17 cellular contexts compared by ENCODE assay signal in genomic region chr3:52795298-52795900, GRCh38. TPM values are rescaled to one million over a fixed set of nuclear protein-coding genes. Genes with fewer than 3 reads are reported as not detected.
DNase-seq lines count a peak whose midpoint lies in the region; ATAC-seq and TF ChIP-seq lines count a peak whose summit lies in the region.
"Had no signal": no experiment of that assay in that cellular context is flagged by ENCODE, and none has a peak within 500 bp of the region (broad histone marks: within the 10 kb centered on the region; RNA-seq: fewer than 3 reads in every experiment).

No MANE protein-coding gene starts in this region.

- intact Hi-C loops in left colon (cut with DNase I, micrococcal nuclease), result no loop called here
- intact Hi-C loops in right lobe of liver (cut with DNase I), result no loop called here
- intact Hi-C loops in tibial artery (cut with DNase I; ENCODE audit: low total_unique reads), result no loop called here

- no peaks in the 10 kb centered on the region for H3K9me3 ChIP-seq in BLaER1 treated with 17β-estradiol and CSF1 and Interleukin-3, amounts not matched to agents 10 nM and 100 nM (replicated peaks in 1 of 11)
- H3K9me3 ChIP-seq in right lobe of liver (no peaks in the 10 kb centered on the region), tibial artery (no peaks in the 10 kb centered on the region)

- WGBS in right lobe of liver (ENCODE audit: insufficient coverage, low coverage, low lambda C conversion rate, missing lambda C conversion rate), result 6% methylated on average over 3 of the region's 9 CpGs

- H3K27ac ChIP-seq in BLaER1 treated with 17β-estradiol and CSF1 and Interleukin-3, amounts not matched to agents 10 nM and 100 nM, result peak overlapping the region in 9 of 11 experiments; percentile 66 to 89 (median 78); a peak in 19 of 22 replicates
- H3K27ac ChIP-seq in right lobe of liver (peak overlapping the region; percentile 75 to 90 (median 89)), tibial artery (peak overlapping the region; percentile 83 to 88)
- H3K27ac ChIP-seq: HL-60 had no signal

- ATAC-seq in left colon, result peak; percentile 25
- peak; percentile 29 to 64 (median 58) for ATAC-seq in right lobe of liver
- ATAC-seq in GM18502 (IDR thresholded peaks at IDR 0.05; ENCODE audit: poor library complexity, unreplicated experiment), result no peak
- ATAC-seq: CD8-positive, alpha-beta T cell had no signal

- peak; percentile 54 for TF ChIP-seq POLR2A in right lobe of liver (IDR thresholded peaks at IDR 0.05)

- DNase-seq in left colon, result no peak
- DNase-seq in right lobe of liver, result peak; percentile 66 to 87 (median 85)
- no peak for DNase-seq in tibial artery
- no peak for DNase-seq in D341Med (ENCODE audit: low spot score)
- no peak for DNase-seq in NK-92 treated with Interleukin-12 subunit alpha and Interleukin-12 subunit beta, amount 100 ng/mL, for 24 hours (lab: John Stamatoyannopoulos, UW)
- DNase-seq: CD8-positive, alpha-beta T cell; COR-L47; DND-41; GDM1; HCEC 1CT; HFFc6 had no signal

- H3K36me3 ChIP-seq in BLaER1 treated with 17β-estradiol and CSF1 and Interleukin-3, amounts not matched to agents 10 nM and 100 nM, result no peaks in the 10 kb centered on the region
- H3K36me3 ChIP-seq in right lobe of liver, result peaks cover 0 to 56% (median 24%) of the 10 kb centered on the region in 4 donors
- peaks cover 0 to 6% (median under 1%) of the 10 kb centered on the region in 3 donors for H3K36me3 ChIP-seq in tibial artery

- H4K20me1 ChIP-seq in BLaER1 treated with 17β-estradiol and CSF1 and Interleukin-3, amounts not matched to agents 10 nM and 100 nM, result no peaks in the 10 kb centered on the region

- no peak overlapping the region for H3K4me3 ChIP-seq in BLaER1 treated with 17β-estradiol and CSF1 and Interleukin-3, amounts not matched to agents 10 nM and 100 nM
- H3K4me3 ChIP-seq in right lobe of liver (peak overlapping the region; percentile 48 to 75 (median 70)), tibial artery (peak overlapping the region; percentile 27 to 35)

- peak overlapping the region; percentile 8 to 98 (median 85); a peak in 20 of 22 replicates for H3K4me2 ChIP-seq in BLaER1 treated with 17β-estradiol and CSF1 and Interleukin-3, amounts not matched to agents 10 nM and 100 nM

- TF ChIP-seq CTCF in right lobe of liver (IDR thresholded peaks at IDR 0.05) (no peak), tibial artery (IDR thresholded peaks at IDR 0.05) (no peak)

- peak overlapping the region in 7 of 11 experiments; percentile 4 to 79 (median 69); a peak in 10 of 22 replicates for H3K9ac ChIP-seq in BLaER1 treated with 17β-estradiol and CSF1 and Interleukin-3, amounts not matched to agents 10 nM and 100 nM

- H3K27me3 ChIP-seq in BLaER1 treated with 17β-estradiol and CSF1 and Interleukin-3, amounts not matched to agents 10 nM and 100 nM, result peaks cover 0 to 4% (median 0%) of the 10 kb centered on the region in 11 experiments; a peak in 2 of 22 replicates
- H3K27me3 ChIP-seq in right lobe of liver, result no peaks in the 10 kb centered on the region
- no peaks in the 10 kb centered on the region for H3K27me3 ChIP-seq in tibial artery

- peaks cover 30 to 100% (median 81%) of the 10 kb centered on the region in 10 experiments for H3K4me1 ChIP-seq in BLaER1 treated with 17β-estradiol and CSF1 and Interleukin-3, amounts not matched to agents 10 nM and 100 nM
- H3K4me1 ChIP-seq in right lobe of liver (peaks cover 2 to 81% (median 40%) of the 10 kb centered on the region in 4 donors), tibial artery (peaks cover 0 to 61% (median 38%) of the 10 kb centered on the region in 4 donors)

RNA-seq across cellular contexts. Expression of gene ITIH3, which starts 0.8 kb away (rescaled TPM):
- total RNA-seq in left colon, result under 1 TPM; 0.34 to 0.46 TPM
- 1,000 to 10,000 TPM in 3 of 6 experiments, 100 to 1,000 TPM in 3; 742 to 1,822 (median 982) TPM for total RNA-seq in right lobe of liver
- total RNA-seq: B cell; CD8-positive, alpha-beta T cell; H4 had no signal

RNA-seq across cellular contexts. Expression of gene ITIH1, which starts 18.0 kb away (rescaled TPM):
- not detected for total RNA-seq in left colon
- total RNA-seq in right lobe of liver, result 1,000 to 10,000 TPM in 4 of 6 experiments, 100 to 1,000 TPM in 2; 376 to 1,846 (median 1,201) TPM
- total RNA-seq: A172; B cell; CD8-positive, alpha-beta T cell; H4; HFFc6 had no signal

RNA-seq across cellular contexts. Expression of gene NEK4, which starts 24.7 kb away (rescaled TPM):
- 10 to 100 TPM; 20.9 to 25.1 TPM for total RNA-seq in left colon
- 10 to 100 TPM in 5 of 6 experiments, 1 to 10 TPM in 1; 7.3 to 18.9 (median 14.8) TPM for total RNA-seq in right lobe of liver

RNA-seq across cellular contexts. Expression of gene ITIH4, which starts 35.1 kb away (rescaled TPM):
- total RNA-seq in left colon (1 to 10 TPM; 2.7 to 5.5 TPM), right lobe of liver (1,000 to 10,000 TPM; 1,573 to 4,137 (median 3,531) TPM)

RNA-seq across cellular contexts. Expression of gene MUSTN1, which starts 39.4 kb away (rescaled TPM):
- total RNA-seq in left colon, result 1 to 10 TPM in 1 of 2 donors, not detected in 1; 2.5 TPM
- 1 to 10 TPM in 3 of 6 experiments, under 1 TPM in 1, not detected in 2; 0.59 to 9.9 (median 5.7) TPM for total RNA-seq in right lobe of liver
- total RNA-seq: H4 had no signal

Comparison
In these comparisons a context has a peak if more than half of its experiments do, and no peak if none do; other contexts are left out.
1. H3K4me3 ChIP-seq: peak in right lobe of liver (3 of 3) and tibial artery (2 of 2); none in BLaER1 treated with 17β-estradiol and CSF1 and Interleukin-3, amounts not matched to agents 10 nM and 100 nM (0 of 10).
2. DNase-seq: peak in right lobe of liver (3 of 3); none in left colon (0 of 2), tibial artery (0 of 2), D341Med (single experiment) and NK-92 treated with Interleukin-12 subunit alpha and Interleukin-12 subunit beta, amount 100 ng/mL, for 24 hours (single experiment).
3. RNA of gene ITIH3, which starts 0.8 kb away (total RNA-seq): 742 to 1,822 TPM in right lobe of liver; 0.34 to 0.46 TPM in left colon; every median in the first group is over 100 times any median in the second.
4. RNA of gene ITIH1, which starts 18.0 kb away (total RNA-seq): 376 to 1,846 TPM in right lobe of liver; not detected in left colon; every median in the first group is over 100 times any median in the second.
5. Peak in every context shown above with its lines, with median percentiles within 50 percentile points of each other: H3K27ac ChIP-seq.